In genomic region chr9:98085955-98086354, GRCh38 we compare ENCODE assay signal across 13 cellular contexts. TPM values are rescaled to one million over a fixed set of nuclear protein-coding genes. Genes with fewer than 3 reads are reported as not detected.
DNase-seq lines count a peak whose midpoint lies in the region; ATAC-seq and TF ChIP-seq lines count a peak whose summit lies in the region.
"Had no signal": no experiment of that assay in that cellular context is flagged by ENCODE, and none has a peak within 500 bp of the region (broad histone marks: within the 10 kb centered on the region; RNA-seq: fewer than 3 reads in every experiment).

No MANE protein-coding gene starts in this region.

- H3K4me3 Mint-ChIP-seq in GM23338 (no peak overlapping the region; the same call in 2 of the 3 replicates), WTC11 (no peak overlapping the region), naive B cell (peak overlapping the region in 1 of 8 donors; percentile 4)
- H3K4me3 Mint-ChIP-seq: dendritic cell treated with granulocyte-macrophage colony-stimulating factor and Interleukin-4, amounts not matched to agents 40 ng/mL and 50 ng/mL, for 4 days had no signal

- H2AFZ ChIP-seq in GM23338, result no peak overlapping the region

- no peak for TF ChIP-seq POLR2A in transverse colon (IDR thresholded peaks at IDR 0.05)

- CTCF ChIA-PET in WTC11 (lab: Charles Lee), result interaction anchor here (0.5 to 2.1 kb wide), 8 partner anchors 12 to 500 kb away, joined by 3 to 6 read pairs (median 4); partner anchors contain the start of gene TRIM14

- H3K4me1 Mint-ChIP-seq in GM23338 (peaks cover 35% of the 10 kb centered on the region), WTC11 (peaks cover 38% of the 10 kb centered on the region), naive B cell (peaks cover 11 to 23% (median 17%) of the 10 kb centered on the region in 3 donors)

- H3K27me3 Mint-ChIP-seq in GM23338 (ENCODE audit: insufficient read depth, low read depth, poor library complexity) (peaks cover 18% of the 10 kb centered on the region), WTC11 (ENCODE audit: low read depth) (peaks cover 23% of the 10 kb centered on the region), naive B cell (no peaks in the 10 kb centered on the region)
- H3K27me3 Mint-ChIP-seq: dendritic cell treated with granulocyte-macrophage colony-stimulating factor and Interleukin-4, amounts not matched to agents 40 ng/mL and 50 ng/mL, for 4 days had no signal

- H3K4me1 ChIP-seq in GM23338 (ENCODE audit: insufficient read depth), result peaks cover 22% of the 10 kb centered on the region
- peaks cover 8 to 38% (median 15%) of the 10 kb centered on the region in 4 donors for H3K4me1 ChIP-seq in transverse colon
- H3K4me1 ChIP-seq: gastrocnemius medialis had no signal

- 0 out of 2 replicates have a peak overlapping the region, but pooled peaks have one; percentile 75 for H3K27ac ChIP-seq in GM23338 (ENCODE audit: low read depth)
- no peak overlapping the region for H3K27ac ChIP-seq in brain microvascular endothelial cell
- H3K27ac ChIP-seq in transverse colon, result no peak overlapping the region
- H3K27ac ChIP-seq: A549, gastrocnemius medialis, left lung had no signal

- H4K20me1 ChIP-seq in GM23338 (replicated peaks; ENCODE audit: insufficient read depth), result no peaks in the 10 kb centered on the region; the same call in 1 of the 2 replicates

- peak overlapping the region; percentile 69; the same call in 1 of the 2 replicates for H3K4me2 ChIP-seq in GM23338
- H3K4me2 ChIP-seq: A549 had no signal

- H3K9me2 ChIP-seq in GM23338 (ENCODE audit: insufficient read depth), result no peaks in the 10 kb centered on the region

- H3K79me2 ChIP-seq in GM23338 (replicated peaks; ENCODE audit: insufficient read depth), result no peaks in the 10 kb centered on the region

- intact Hi-C loops in transverse colon (cut with DNase I; ENCODE audit: low total_unique reads), result no loop called here

- peak; percentile 19 for ATAC-seq in GM23338
- ATAC-seq in WTC11, result peak; percentile 4
- no peak for ATAC-seq in naive B cell (ENCODE audit: low read depth in 2 of 2)
- ATAC-seq in HG03159 (IDR thresholded peaks at IDR 0.05; ENCODE audit: unreplicated experiment), result no peak
- ATAC-seq: A549, gastrocnemius medialis, left lung had no signal

- in situ Hi-C loops in brain microvascular endothelial cell (cut with HindIII; ENCODE audit: low pct_ligation_motif_present, low sequenced_read_pairs), result no loop called here
- in situ Hi-C loops in transverse colon (cut with MboI; ENCODE audit: low pct_ligation_motif_present in 1 of 4, low pct_unique_long_range_greater_than_20kb in 1 of 4, low sequenced_read_pairs in 3 of 4), result loop anchor here in 2 of 4 donors (25.0 kb wide), 2 partner anchors 99 to 176 kb away; partner anchors contain the start of genes ANP32B (in 1 of the 2) and TBC1D2 (in 1 of the 2)

- H3K27me3 ChIP-seq in GM23338 (ENCODE audit: insufficient read depth), result peaks cover 18% of the 10 kb centered on the region; the same call in 1 of the 2 replicates
- H3K27me3 ChIP-seq in brain microvascular endothelial cell (replicated peaks), result no peaks in the 10 kb centered on the region
- H3K27me3 ChIP-seq in transverse colon, result no peaks in the 10 kb centered on the region
- H3K27me3 ChIP-seq: left lung had no signal

- POLR2A ChIA-PET in WTC11 (lab: Charles Lee), result no interaction called here

- H3K9me3 ChIP-seq in transverse colon, result no peaks in the 10 kb centered on the region
- H3K9me3 ChIP-seq: A549, gastrocnemius medialis, left lung had no signal

- H3K9me3 Mint-ChIP-seq in GM23338 (peaks cover 6% of the 10 kb centered on the region; the same call in 2 of the 3 replicates), WTC11 (peaks cover 7% of the 10 kb centered on the region; the same call in 1 of the 2 replicates), naive B cell (no peaks in the 10 kb centered on the region)
- H3K9me3 Mint-ChIP-seq: dendritic cell treated with granulocyte-macrophage colony-stimulating factor and Interleukin-4, amounts not matched to agents 40 ng/mL and 50 ng/mL, for 4 days had no signal

- TF ChIP-seq CTCF in GM23338 (conservative IDR thresholded peaks at IDR 0.05; ENCODE audit: low read depth in 2 of 2) (no peak), WTC11 (IDR thresholded peaks at IDR 0.05) (no peak), brain microvascular endothelial cell (IDR thresholded peaks at IDR 0.05; ENCODE audit: low read depth, low read length, missing control alignments) (no peak), transverse colon (IDR thresholded peaks at IDR 0.05) (no peak)

- H3K4me3 ChIP-seq in GM23338, result no peak overlapping the region
- no peak overlapping the region for H3K4me3 ChIP-seq in brain microvascular endothelial cell (ENCODE audit: low read depth, low read length)
- H3K4me3 ChIP-seq in transverse colon, result no peak overlapping the region
- H3K4me3 ChIP-seq: A549, gastrocnemius medialis, left lung had no signal

- H3K27ac Mint-ChIP-seq in GM23338, result 0 out of 2 replicates have a peak overlapping the region, but pooled peaks have one; percentile 8
- H3K27ac Mint-ChIP-seq in WTC11, result no peak overlapping the region
- H3K27ac Mint-ChIP-seq in naive B cell, result peak overlapping the region in 5 of 6 donors; percentile 21 to 95 (median 70)

- DNase-seq in NCI-H1105 treated with DMSO at 0.1 percent for 48 hours (lab: John Stamatoyannopoulos, UW) (peak; percentile 12), NCI-H1105 (lab: John Stamatoyannopoulos, UW) (no peak), GM23338 (ENCODE audit: low spot score) (peak; percentile 83), WTC11 (ENCODE audit: low spot score) (peak; percentile 49), naive B cell (no peak), brain microvascular endothelial cell (no peak), transverse colon (no peak)
- DNase-seq: gastrocnemius medialis, KG1, left lung had no signal

- TF ChIP-seq EP300 in transverse colon (IDR thresholded peaks at IDR 0.05; ENCODE audit: low read depth), result no peak

- H3K36me3 Mint-ChIP-seq in GM23338 (ENCODE audit: low read depth) (peaks cover 38% of the 10 kb centered on the region), WTC11 (peaks cover 41% of the 10 kb centered on the region), naive B cell (no peaks in the 10 kb centered on the region)

- 0 out of 2 replicates have a peak, but pooled peaks cover 9% of the 10 kb centered on the region for H3F3A ChIP-seq in GM23338 (replicated peaks; ENCODE audit: low read depth)

- 83% methylated on average over 6 of the region's 6 CpGs; no CpG with 5 or more reads in 1 of the 2 donors for WGBS in transverse colon (ENCODE audit: low coverage in 1 of 2), 2 donors

- H3K36me3 ChIP-seq in GM23338 (ENCODE audit: insufficient read depth) (peaks cover 14% of the 10 kb centered on the region), brain microvascular endothelial cell (replicated peaks) (peaks cover 38% of the 10 kb centered on the region), transverse colon (peaks cover 0 to 11% (median 4%) of the 10 kb centered on the region in 4 donors)

TF ChIP-seq in GM23338, 12 proteins besides CTCF, POLR2A, EP300 and RAD21:
- TF ChIP-seq POLR2AphosphoS5 (IDR thresholded peaks at IDR 0.05; ENCODE audit: low read depth) (0 out of 2 replicates have a peak, but pooled peaks have one; percentile 25), ZNF114 (CRISPR knock-in tag; IDR thresholded peaks at IDR 0.05) (no peak), JUNB (IDR thresholded peaks at IDR 0.05; ENCODE audit: unreplicated experiment) (no peak)

TF ChIP-seq in WTC11, 78 proteins besides CTCF, POLR2A, EP300 and RAD21 (continues in another document):
- TF ChIP-seq, protein P1, sequence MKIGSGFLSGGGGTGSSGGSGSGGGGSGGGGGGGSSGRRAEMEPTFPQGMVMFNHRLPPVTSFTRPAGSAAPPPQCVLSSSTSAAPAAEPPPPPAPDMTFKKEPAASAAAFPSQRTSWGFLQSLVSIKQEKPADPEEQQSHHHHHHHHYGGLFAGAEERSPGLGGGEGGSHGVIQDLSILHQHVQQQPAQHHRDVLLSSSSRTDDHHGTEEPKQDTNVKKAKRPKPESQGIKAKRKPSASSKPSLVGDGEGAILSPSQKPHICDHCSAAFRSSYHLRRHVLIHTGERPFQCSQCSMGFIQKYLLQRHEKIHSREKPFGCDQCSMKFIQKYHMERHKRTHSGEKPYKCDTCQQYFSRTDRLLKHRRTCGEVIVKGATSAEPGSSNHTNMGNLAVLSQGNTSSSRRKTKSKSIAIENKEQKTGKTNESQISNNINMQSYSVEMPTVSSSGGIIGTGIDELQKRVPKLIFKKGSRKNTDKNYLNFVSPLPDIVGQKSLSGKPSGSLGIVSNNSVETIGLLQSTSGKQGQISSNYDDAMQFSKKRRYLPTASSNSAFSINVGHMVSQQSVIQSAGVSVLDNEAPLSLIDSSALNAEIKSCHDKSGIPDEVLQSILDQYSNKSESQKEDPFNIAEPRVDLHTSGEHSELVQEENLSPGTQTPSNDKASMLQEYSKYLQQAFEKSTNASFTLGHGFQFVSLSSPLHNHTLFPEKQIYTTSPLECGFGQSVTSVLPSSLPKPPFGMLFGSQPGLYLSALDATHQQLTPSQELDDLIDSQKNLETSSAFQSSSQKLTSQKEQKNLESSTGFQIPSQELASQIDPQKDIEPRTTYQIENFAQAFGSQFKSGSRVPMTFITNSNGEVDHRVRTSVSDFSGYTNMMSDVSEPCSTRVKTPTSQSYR (CRISPR knock-in tag; IDR thresholded peaks at IDR 0.05), result no peak

RNA-seq across cellular contexts. Expression of gene NANS, which starts 29.4 kb away (rescaled TPM):
- 67.3 and 68.6 TPM in 2 replicates for total RNA-seq in GM23338 (2014; rRNA removed; shearing (Covaris generic))
- polyA plus RNA-seq in GM23338 (2016; fragmentation: Nextera tagmentation; extraction: Ambion mirVana) (72.8 and 77.4 TPM in 2 replicates), naive B cell (ENCODE audit: low read depth in 6 of 6) (10 to 100 TPM; 18.8 to 41.2 (median 29.5) TPM)
- total RNA-seq in WTC11 (2021) (57.9 to 66.7 TPM (median 61.3 TPM) in 3 replicates), transverse colon (100 to 1,000 TPM in 3 of 4 donors, 10 to 100 TPM in 1; 86.6 to 319 (median 269) TPM)

RNA-seq across cellular contexts. Expression of gene TRIM14, which starts 33.1 kb away (rescaled TPM):
- total RNA-seq in GM23338 (2014; rRNA removed; shearing (Covaris generic)), result 17.4 and 25.3 TPM in 2 replicates
- 14.9 and 17.2 TPM in 2 replicates for polyA plus RNA-seq in GM23338 (2016; fragmentation: Nextera tagmentation; extraction: Ambion mirVana)
- 11.9 to 18.4 TPM (median 18.2 TPM) in 3 replicates for total RNA-seq in WTC11 (2021)
- polyA plus RNA-seq in naive B cell (ENCODE audit: low read depth in 6 of 6), result 10 to 100 TPM; 16.3 to 36.5 (median 20.4) TPM
- total RNA-seq in transverse colon, result 10 to 100 TPM; 28.7 to 58.7 (median 53.8) TPM

Comparison
In these comparisons a context has a peak if more than half of its experiments do, and no peak if none do; other contexts are left out.
1. DNase-seq: peak in NCI-H1105 treated with DMSO at 0.1 percent for 48 hours (single experiment), GM23338 (single experiment) and WTC11 (single experiment); none in NCI-H1105 (single experiment), naive B cell (single experiment), brain microvascular endothelial cell (single experiment) and transverse colon (single experiment).
2. ATAC-seq: peak in GM23338 (single experiment) and WTC11 (single experiment); none in naive B cell (0 of 2) and HG03159 (single experiment).